Comparison of ENCODE assay signal across 1 cellular context in the genomic region with DNA sequence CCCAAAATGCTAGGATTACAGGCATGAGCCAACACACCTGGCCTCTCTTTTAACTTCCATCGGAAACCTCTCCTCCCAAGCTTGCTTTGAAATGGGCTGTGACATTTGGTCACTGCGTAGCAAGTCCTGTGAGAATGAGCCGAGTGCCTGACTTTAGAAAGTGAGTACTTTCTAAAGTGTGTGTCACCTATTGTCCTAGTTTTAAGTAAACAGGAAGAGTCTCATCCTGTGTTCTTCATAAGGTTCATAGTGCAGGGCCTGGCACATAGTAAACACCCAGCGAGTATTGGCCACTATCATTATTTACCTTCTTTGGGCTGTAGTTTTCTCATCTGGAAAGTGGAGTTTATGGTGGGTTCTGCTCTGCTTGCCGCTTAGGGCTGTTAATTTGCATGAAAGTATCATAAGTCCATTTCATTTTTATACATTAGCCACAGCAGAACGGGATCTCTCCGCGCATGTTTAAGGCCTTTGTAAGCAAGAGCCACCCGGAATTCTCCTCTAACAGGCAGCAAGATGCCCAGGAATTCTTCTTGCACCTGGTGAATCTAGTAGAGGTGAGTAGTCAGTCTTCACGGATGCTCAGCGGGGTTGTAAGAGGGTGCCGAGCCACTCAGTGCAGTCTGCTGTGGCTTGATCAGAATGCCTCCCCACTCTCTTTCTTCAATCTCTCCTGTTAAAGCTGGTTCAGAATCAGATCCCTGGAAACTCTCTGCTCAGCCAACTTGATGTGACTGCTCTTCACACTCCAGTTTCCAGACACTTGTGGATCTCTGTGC.
TF ChIP-seq lines count a peak whose summit lies in the region.

No MANE protein-coding gene starts in this region.

TF ChIP-seq in HepG2, 621 proteins besides CTCF, POLR2A, EP300 and RAD21 (continued from another document):
- TF ChIP-seq ETV5 (CRISPR knock-in tag; IDR thresholded peaks at IDR 0.05; ENCODE audit: borderline replicate concordance) (peak; percentile 98), CAMTA2 (CRISPR knock-in tag; IDR thresholded peaks at IDR 0.05; ENCODE audit: borderline replicate concordance) (no peak), KMT2A (CRISPR knock-in tag; IDR thresholded peaks at IDR 0.05) (0 out of 2 replicates have a peak, but pooled peaks have one; percentile 9), ZNF180 (CRISPR knock-in tag; IDR thresholded peaks at IDR 0.05; ENCODE audit: borderline replicate concordance, low read depth) (no peak), KLF11 (CRISPR knock-in tag; IDR thresholded peaks at IDR 0.05) (0 out of 2 replicates have a peak, but pooled peaks have one; percentile 35), ZNF253 (CRISPR knock-in tag; IDR thresholded peaks at IDR 0.05; ENCODE audit: borderline replicate concordance) (no peak), MEIS2 (CRISPR knock-in tag; IDR thresholded peaks at IDR 0.05) (peak; percentile 58; the same call in 1 of the 2 replicates), ZNF484 (CRISPR knock-in tag; IDR thresholded peaks at IDR 0.05; ENCODE audit: borderline replicate concordance, low read depth) (no peak), POLR2AphosphoS2 (IDR thresholded peaks at IDR 0.05; ENCODE audit: low read depth, low read length) (no peak), TP53 (CRISPR knock-in tag; conservative IDR thresholded peaks at IDR 0.05) (0 out of 2 replicates have a peak, but pooled peaks have one; percentile 47), NPAS2 (CRISPR knock-in tag; IDR thresholded peaks at IDR 0.05; ENCODE audit: borderline replicate concordance) (no peak), AGO2 (optimal IDR thresholded peaks at IDR 0.05; ENCODE audit: low read depth, low read length) (no peak), ZNF768 (CRISPR knock-in tag; IDR thresholded peaks at IDR 0.05) (no peak), FOXK1 (CRISPR knock-in tag; IDR thresholded peaks at IDR 0.05; ENCODE audit: borderline replicate concordance, low read depth) (peak; percentile 94), ASH2L (IDR thresholded peaks at IDR 0.05; ENCODE audit: insufficient read length, low read depth, low read length) (peak; percentile 50), SRF (IDR thresholded peaks at IDR 0.05; ENCODE audit: low read depth, low read length) (no peak), CCAR2 (optimal IDR thresholded peaks at IDR 0.05; ENCODE audit: low read depth, low read length) (no peak), FOSL1 (CRISPR knock-in tag; IDR thresholded peaks at IDR 0.05; ENCODE audit: borderline replicate concordance) (peak; percentile 79), SUZ12 (IDR thresholded peaks at IDR 0.05; ENCODE audit: low read depth, low read length) (no peak), ZBTB38 (CRISPR knock-in tag; IDR thresholded peaks at IDR 0.05) (peak; percentile 61), PAWR (CRISPR knock-in tag; IDR thresholded peaks at IDR 0.05; ENCODE audit: borderline replicate concordance) (no peak), NCOR1 (IDR thresholded peaks at IDR 0.05; ENCODE audit: borderline replicate concordance, low read length) (peak; percentile 40; the same call in 1 of the 2 replicates), RBAK (CRISPR knock-in tag; IDR thresholded peaks at IDR 0.05) (0 out of 2 replicates have a peak, but pooled peaks have one; percentile 25), SMYD3 (CRISPR knock-in tag; IDR thresholded peaks at IDR 0.05) (no peak), SMAD3 (CRISPR knock-in tag; IDR thresholded peaks at IDR 0.05) (peak; percentile 63; the same call in 1 of the 2 replicates), RBFOX2 (IDR thresholded peaks at IDR 0.05; ENCODE audit: low read depth, low read length) (0 out of 2 replicates have a peak, but pooled peaks have one; percentile 30), TCF7L2 (IDR thresholded peaks at IDR 0.05; ENCODE audit: low read depth, low read length) (no peak), ATF1 (CRISPR knock-in tag; IDR thresholded peaks at IDR 0.05) (peak; percentile 53; the same call in 1 of the 2 replicates), ZNF225 (CRISPR knock-in tag; IDR thresholded peaks at IDR 0.05) (no peak), FOXK2 (IDR thresholded peaks at IDR 0.05) (peak; percentile 97), NFYC (CRISPR knock-in tag; IDR thresholded peaks at IDR 0.05) (no peak), ZNF761 (CRISPR knock-in tag; conservative IDR thresholded peaks at IDR 0.05) (no peak), PAF1 (CRISPR knock-in tag; IDR thresholded peaks at IDR 0.05) (no peak), BORCS8-MEF2B (CRISPR knock-in tag; IDR thresholded peaks at IDR 0.05) (no peak), GATA4 (IDR thresholded peaks at IDR 0.05; ENCODE audit: borderline replicate concordance, low read depth) (peak; percentile 72; the same call in 1 of the 2 replicates), DNMT3B (CRISPR knock-in tag; conservative IDR thresholded peaks at IDR 0.05) (no peak), HOXD1 (CRISPR knock-in tag; IDR thresholded peaks at IDR 0.05) (peak; percentile 46; the same call in 1 of the 2 replicates)
- TF ChIP-seq, protein P1, sequence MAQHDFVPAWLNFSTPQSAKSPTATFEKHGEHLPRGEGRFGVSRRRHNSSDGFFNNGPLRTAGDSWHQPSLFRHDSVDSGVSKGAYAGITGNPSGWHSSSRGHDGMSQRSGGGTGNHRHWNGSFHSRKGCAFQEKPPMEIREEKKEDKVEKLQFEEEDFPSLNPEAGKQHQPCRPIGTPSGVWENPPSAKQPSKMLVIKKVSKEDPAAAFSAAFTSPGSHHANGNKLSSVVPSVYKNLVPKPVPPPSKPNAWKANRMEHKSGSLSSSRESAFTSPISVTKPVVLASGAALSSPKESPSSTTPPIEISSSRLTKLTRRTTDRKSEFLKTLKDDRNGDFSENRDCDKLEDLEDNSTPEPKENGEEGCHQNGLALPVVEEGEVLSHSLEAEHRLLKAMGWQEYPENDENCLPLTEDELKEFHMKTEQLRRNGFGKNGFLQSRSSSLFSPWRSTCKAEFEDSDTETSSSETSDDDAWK (CRISPR knock-in tag; IDR thresholded peaks at IDR 0.05): no peak
- TF ChIP-seq, protein P2, sequence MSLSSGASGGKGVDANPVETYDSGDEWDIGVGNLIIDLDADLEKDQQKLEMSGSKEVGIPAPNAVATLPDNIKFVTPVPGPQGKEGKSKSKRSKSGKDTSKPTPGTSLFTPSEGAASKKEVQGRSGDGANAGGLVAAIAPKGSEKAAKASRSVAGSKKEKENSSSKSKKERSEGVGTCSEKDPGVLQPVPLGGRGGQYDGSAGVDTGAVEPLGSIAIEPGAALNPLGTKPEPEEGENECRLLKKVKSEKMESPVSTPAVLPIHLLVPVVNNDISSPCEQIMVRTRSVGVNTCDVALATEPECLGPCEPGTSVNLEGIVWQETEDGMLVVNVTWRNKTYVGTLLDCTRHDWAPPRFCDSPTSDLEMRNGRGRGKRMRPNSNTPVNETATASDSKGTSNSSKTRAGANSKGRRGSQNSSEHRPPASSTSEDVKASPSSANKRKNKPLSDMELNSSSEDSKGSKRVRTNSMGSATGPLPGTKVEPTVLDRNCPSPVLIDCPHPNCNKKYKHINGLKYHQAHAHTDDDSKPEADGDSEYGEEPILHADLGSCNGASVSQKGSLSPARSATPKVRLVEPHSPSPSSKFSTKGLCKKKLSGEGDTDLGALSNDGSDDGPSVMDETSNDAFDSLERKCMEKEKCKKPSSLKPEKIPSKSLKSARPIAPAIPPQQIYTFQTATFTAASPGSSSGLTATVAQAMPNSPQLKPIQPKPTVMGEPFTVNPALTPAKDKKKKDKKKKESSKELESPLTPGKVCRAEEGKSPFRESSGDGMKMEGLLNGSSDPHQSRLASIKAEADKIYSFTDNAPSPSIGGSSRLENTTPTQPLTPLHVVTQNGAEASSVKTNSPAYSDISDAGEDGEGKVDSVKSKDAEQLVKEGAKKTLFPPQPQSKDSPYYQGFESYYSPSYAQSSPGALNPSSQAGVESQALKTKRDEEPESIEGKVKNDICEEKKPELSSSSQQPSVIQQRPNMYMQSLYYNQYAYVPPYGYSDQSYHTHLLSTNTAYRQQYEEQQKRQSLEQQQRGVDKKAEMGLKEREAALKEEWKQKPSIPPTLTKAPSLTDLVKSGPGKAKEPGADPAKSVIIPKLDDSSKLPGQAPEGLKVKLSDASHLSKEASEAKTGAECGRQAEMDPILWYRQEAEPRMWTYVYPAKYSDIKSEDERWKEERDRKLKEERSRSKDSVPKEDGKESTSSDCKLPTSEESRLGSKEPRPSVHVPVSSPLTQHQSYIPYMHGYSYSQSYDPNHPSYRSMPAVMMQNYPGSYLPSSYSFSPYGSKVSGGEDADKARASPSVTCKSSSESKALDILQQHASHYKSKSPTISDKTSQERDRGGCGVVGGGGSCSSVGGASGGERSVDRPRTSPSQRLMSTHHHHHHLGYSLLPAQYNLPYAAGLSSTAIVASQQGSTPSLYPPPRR (CRISPR knock-in tag; IDR thresholded peaks at IDR 0.05; ENCODE audit: borderline replicate concordance): peak; percentile 61; the same call in 1 of the 2 replicates
- TF ChIP-seq, protein P3, sequence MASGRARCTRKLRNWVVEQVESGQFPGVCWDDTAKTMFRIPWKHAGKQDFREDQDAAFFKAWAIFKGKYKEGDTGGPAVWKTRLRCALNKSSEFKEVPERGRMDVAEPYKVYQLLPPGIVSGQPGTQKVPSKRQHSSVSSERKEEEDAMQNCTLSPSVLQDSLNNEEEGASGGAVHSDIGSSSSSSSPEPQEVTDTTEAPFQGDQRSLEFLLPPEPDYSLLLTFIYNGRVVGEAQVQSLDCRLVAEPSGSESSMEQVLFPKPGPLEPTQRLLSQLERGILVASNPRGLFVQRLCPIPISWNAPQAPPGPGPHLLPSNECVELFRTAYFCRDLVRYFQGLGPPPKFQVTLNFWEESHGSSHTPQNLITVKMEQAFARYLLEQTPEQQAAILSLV (CRISPR knock-in tag; IDR thresholded peaks at IDR 0.05; ENCODE audit: borderline replicate concordance): no peak
- TF ChIP-seq, protein P4, sequence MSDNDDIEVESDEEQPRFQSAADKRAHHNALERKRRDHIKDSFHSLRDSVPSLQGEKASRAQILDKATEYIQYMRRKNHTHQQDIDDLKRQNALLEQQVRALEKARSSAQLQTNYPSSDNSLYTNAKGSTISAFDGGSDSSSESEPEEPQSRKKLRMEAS (IDR thresholded peaks at IDR 0.05): 0 out of 2 replicates have a peak, but pooled peaks have one; percentile 15
- TF ChIP-seq, protein P5, sequence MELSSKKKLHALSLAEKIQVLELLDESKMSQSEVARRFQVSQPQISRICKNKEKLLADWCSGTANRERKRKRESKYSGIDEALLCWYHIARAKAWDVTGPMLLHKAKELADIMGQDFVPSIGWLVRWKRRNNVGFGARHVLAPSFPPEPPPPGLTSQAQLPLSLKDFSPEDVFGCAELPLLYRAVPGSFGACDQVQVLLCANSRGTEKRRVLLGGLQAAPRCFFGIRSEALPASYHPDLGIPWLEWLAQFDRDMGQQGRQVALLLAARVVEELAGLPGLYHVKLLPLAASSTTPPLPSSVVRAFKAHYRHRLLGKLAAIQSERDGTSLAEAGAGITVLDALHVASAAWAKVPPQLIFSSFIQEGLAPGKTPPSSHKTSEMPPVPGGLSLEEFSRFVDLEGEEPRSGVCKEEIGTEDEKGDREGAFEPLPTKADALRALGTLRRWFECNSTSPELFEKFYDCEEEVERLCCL (CRISPR knock-in tag; IDR thresholded peaks at IDR 0.05; ENCODE audit: borderline replicate concordance): no peak
- TF ChIP-seq, protein P6, sequence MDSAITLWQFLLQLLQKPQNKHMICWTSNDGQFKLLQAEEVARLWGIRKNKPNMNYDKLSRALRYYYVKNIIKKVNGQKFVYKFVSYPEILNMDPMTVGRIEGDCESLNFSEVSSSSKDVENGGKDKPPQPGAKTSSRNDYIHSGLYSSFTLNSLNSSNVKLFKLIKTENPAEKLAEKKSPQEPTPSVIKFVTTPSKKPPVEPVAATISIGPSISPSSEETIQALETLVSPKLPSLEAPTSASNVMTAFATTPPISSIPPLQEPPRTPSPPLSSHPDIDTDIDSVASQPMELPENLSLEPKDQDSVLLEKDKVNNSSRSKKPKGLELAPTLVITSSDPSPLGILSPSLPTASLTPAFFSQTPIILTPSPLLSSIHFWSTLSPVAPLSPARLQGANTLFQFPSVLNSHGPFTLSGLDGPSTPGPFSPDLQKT (CRISPR knock-in tag; IDR thresholded peaks at IDR 0.05; ENCODE audit: borderline replicate concordance): no peak
- TF ChIP-seq, protein P7, sequence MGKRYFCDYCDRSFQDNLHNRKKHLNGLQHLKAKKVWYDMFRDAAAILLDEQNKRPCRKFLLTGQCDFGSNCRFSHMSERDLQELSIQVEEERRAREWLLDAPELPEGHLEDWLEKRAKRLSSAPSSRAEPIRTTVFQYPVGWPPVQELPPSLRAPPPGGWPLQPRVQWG (CRISPR knock-in tag; IDR thresholded peaks at IDR 0.05; ENCODE audit: borderline replicate concordance, low read depth): no peak
- TF ChIP-seq, protein P8, sequence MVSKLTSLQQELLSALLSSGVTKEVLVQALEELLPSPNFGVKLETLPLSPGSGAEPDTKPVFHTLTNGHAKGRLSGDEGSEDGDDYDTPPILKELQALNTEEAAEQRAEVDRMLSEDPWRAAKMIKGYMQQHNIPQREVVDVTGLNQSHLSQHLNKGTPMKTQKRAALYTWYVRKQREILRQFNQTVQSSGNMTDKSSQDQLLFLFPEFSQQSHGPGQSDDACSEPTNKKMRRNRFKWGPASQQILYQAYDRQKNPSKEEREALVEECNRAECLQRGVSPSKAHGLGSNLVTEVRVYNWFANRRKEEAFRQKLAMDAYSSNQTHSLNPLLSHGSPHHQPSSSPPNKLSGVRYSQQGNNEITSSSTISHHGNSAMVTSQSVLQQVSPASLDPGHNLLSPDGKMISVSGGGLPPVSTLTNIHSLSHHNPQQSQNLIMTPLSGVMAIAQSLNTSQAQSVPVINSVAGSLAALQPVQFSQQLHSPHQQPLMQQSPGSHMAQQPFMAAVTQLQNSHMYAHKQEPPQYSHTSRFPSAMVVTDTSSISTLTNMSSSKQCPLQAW (CRISPR knock-in tag; IDR thresholded peaks at IDR 0.05): peak; percentile 57; the same call in 1 of the 2 replicates
- TF ChIP-seq, protein P9, sequence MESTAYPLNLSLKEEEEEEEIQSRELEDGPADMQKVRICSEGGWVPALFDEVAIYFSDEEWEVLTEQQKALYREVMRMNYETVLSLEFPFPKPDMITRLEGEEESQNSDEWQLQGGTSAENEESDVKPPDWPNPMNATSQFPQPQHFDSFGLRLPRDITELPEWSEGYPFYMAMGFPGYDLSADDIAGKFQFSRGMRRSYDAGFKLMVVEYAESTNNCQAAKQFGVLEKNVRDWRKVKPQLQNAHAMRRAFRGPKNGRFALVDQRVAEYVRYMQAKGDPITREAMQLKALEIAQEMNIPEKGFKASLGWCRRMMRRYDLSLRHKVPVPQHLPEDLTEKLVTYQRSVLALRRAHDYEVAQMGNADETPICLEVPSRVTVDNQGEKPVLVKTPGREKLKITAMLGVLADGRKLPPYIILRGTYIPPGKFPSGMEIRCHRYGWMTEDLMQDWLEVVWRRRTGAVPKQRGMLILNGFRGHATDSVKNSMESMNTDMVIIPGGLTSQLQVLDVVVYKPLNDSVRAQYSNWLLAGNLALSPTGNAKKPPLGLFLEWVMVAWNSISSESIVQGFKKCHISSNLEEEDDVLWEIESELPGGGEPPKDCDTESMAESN (CRISPR knock-in tag; conservative IDR thresholded peaks at IDR 0.05): no peak
